8 cellular contexts compared by ENCODE assay signal in the genomic region with DNA sequence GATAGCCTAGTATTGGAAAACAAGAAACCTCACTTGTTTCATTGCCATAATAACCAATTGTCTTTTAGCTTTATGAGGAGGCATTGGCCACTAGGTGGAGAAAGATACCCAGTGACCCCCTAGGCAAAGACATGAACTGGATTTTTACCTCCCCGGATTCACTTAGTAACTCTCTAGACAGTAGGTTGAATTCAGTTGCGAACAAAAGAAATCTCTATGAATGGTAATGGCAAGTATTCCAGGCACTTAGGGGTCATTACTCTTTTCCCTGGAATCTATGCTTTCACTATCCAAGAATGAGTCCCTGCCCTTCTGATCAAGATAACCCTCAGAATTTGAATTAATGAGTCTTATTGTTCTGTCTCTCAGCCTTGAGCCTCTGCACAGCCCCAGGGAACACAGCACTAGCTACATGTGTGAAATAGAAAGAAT. TPM values are rescaled to one million over a fixed set of nuclear protein-coding genes. Genes with fewer than 3 reads are reported as not detected.
DNase-seq lines count a peak whose midpoint lies in the region; ATAC-seq and TF ChIP-seq lines count a peak whose summit lies in the region.

No MANE protein-coding gene starts in this region.

- intact Hi-C loops in A673 (cut with micrococcal nuclease; ENCODE audit: unreplicated experiment), result loop anchor here (1.0 to 10.0 kb wide), 2 partner anchors 102 to 200 kb away; no protein-coding TSS in a partner anchor
- intact Hi-C loops in lower lobe of right lung (cut with DNase I), result no loop called here

- H3K27me3 ChIP-seq in A673 (replicated peaks; ENCODE audit: insufficient read depth, low read depth, low read length, poor library complexity), result no peaks in the 10 kb centered on the region
- no peaks in the 10 kb centered on the region for H3K27me3 ChIP-seq in lower lobe of right lung (ENCODE audit: low read depth)

- CTCF ChIA-PET in A673 (lab: Charles Lee), result interaction anchor here (1.4 kb wide), 2 partner anchors 9 to 30 kb away, joined by 3 to 9 read pairs; a partner anchor contains a TSS

- DNase-seq in A673 (ENCODE audit: low spot score) (peak; percentile 75), H4 (ENCODE audit: low spot score) (peak; percentile 18), NCI-H524 (lab: John Stamatoyannopoulos, UW) (peak; percentile 61 to 80), choroid plexus epithelial cell (ENCODE audit: low read depth) (peak; percentile 83), lower lobe of right lung (no peak)

- H3K9me3 ChIP-seq in A673 (ENCODE audit: low read depth, low read length, poor library complexity, severe bottlenecking) (no peaks in the 10 kb centered on the region), lower lobe of right lung (no peaks in the 10 kb centered on the region)

- no TSS peak for BruUV-seq in A673 (replicated peaks; lab: Mats Ljungman, UMichigan)

- POLR2A ChIA-PET in A673 (lab: Charles Lee; ENCODE audit: low non-redundant PET), result interaction anchor here (0.6 kb wide), 1 partner anchor 181 kb away, joined by 3 read pairs; no protein-coding TSS in a partner anchor

- ATAC-seq in lower lobe of right lung (peak in 1 of 2 donors; percentile 12), HG03097 (IDR thresholded peaks at IDR 0.05; ENCODE audit: low FRiP score, unreplicated experiment) (no peak), HG03442 (IDR thresholded peaks at IDR 0.05; ENCODE audit: unreplicated experiment) (no peak), HG03135 (IDR thresholded peaks at IDR 0.05; ENCODE audit: unreplicated experiment) (no peak)

- H3K4me1 ChIP-seq in A673 (ENCODE audit: insufficient read depth, low read length, poor library complexity, severe bottlenecking), result peaks cover 6% of the 10 kb centered on the region
- H3K4me1 ChIP-seq in lower lobe of right lung, result peaks cover 11% of the 10 kb centered on the region

- H3K36me3 ChIP-seq in A673 (ENCODE audit: insufficient read depth, low read length, poor library complexity, severe bottlenecking), result no peaks in the 10 kb centered on the region
- H3K36me3 ChIP-seq in lower lobe of right lung, result no peaks in the 10 kb centered on the region

- no peak overlapping the region for H3K27ac ChIP-seq in A673 (ENCODE audit: low read depth, low read length, poor library complexity, severe bottlenecking)
- H3K27ac ChIP-seq in lower lobe of right lung, result no peak overlapping the region

- peak; percentile 70 for TF ChIP-seq CTCF in A673 (conservative IDR thresholded peaks at IDR 0.05; ENCODE audit: low read depth, low read length)
- TF ChIP-seq CTCF in choroid plexus epithelial cell (conservative IDR thresholded peaks at IDR 0.05; ENCODE audit: low read depth, low read length), result peak; percentile 81
- peak; percentile 58 for TF ChIP-seq CTCF in lower lobe of right lung (IDR thresholded peaks at IDR 0.05)

- H3K4me3 ChIP-seq in A673 (ENCODE audit: low read depth, low read length, poor library complexity, severe bottlenecking), result no peak overlapping the region
- H3K4me3 ChIP-seq in choroid plexus epithelial cell (ENCODE audit: low read depth, low read length), result no peak overlapping the region
- H3K4me3 ChIP-seq in lower lobe of right lung, result no peak overlapping the region

RNA-seq across cellular contexts. Expression of a gene that starts 29.5 kb away (rescaled TPM):
- total RNA-seq in A673 (2021) (23.8 and 30.2 TPM in 2 replicates), lower lobe of right lung (29.2 TPM)
- total RNA-seq in H4 (2014; rRNA removed; shearing (Covaris generic)), result 1.3 and 2.3 TPM in 2 replicates
